In the genomic region with DNA sequence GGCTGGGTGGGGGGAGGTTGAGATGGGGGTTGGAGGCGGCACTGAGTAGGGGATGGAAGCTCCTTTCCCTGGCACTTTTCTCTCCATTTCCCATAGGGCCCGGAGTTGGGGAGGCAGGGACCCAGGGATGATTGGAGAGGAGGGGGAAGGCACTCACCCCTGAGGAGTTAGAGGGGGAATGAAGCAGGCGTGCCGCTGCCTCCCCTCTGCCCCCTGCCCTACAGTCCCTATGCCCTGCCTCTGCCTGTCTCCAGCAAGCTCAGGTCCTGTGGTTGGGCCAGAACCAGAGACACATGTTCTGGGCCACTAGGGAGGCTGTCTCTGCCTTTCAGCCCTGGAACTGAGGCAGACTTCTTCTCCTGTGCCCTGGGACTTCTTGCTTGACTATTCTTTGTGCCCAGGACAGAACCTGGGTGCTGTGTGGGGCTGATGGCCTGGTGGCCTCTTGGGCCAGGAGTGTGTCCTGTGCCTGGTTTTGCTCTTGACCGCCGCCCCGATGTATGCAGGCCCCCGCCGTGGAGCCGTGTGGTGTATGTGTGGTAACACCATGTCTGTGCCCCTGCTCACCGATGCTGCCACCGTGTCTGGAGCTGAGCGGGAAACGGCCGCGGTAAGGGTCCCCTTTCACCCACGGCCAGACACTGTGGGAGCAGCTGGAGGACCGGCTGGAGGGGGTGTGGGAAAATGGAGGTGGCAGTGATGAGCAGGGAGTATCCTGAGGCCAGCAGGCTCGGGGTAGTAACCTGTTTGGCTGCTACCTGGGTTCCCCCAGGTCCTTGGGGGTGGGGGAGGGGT, we compare ENCODE assay signal across 8 cellular contexts. TPM values are rescaled to one million over a fixed set of nuclear protein-coding genes. Genes with fewer than 3 reads are reported as not detected.
DNase-seq lines count a peak whose midpoint lies in the region; ATAC-seq and TF ChIP-seq lines count a peak whose summit lies in the region.

No MANE protein-coding gene starts in this region.

- H3K27me3 Mint-ChIP-seq in activated CD4-positive, alpha-beta T cell treated with anti-CD3 and anti-CD28 coated beads, Interleukin-2, amount 10 ng/mL, durations not matched to agents 24 days and 14 days: no peaks in the 10 kb centered on the region

- TF ChIP-seq CTCF in stomach (IDR thresholded peaks at IDR 0.05): no peak

- no peak for ATAC-seq in activated naive CD4-positive, alpha-beta T cell treated with anti-CD3 and anti-CD28 coated beads, Interleukin-2, amount 50 U/mL, for 72 hours
- no peak for ATAC-seq in GM18511 (IDR thresholded peaks at IDR 0.05; ENCODE audit: unreplicated experiment)

- H3K36me3 Mint-ChIP-seq in activated CD4-positive, alpha-beta T cell treated with anti-CD3 and anti-CD28 coated beads, Interleukin-2, amount 10 ng/mL, durations not matched to agents 24 days and 14 days (ENCODE audit: low read depth): peaks cover 49% of the 10 kb centered on the region
- peaks cover 7 to 18% of the 10 kb centered on the region in 2 donors for H3K36me3 Mint-ChIP-seq in activated naive CD4-positive, alpha-beta T cell treated with anti-CD3 and anti-CD28 coated beads, Interleukin-2, amount 50 U/mL, for 72 hours

- no peaks in the 10 kb centered on the region for H3K9me3 ChIP-seq in iPS-18c (ENCODE audit: control insufficient read depth, insufficient read depth, low read length)
- H3K9me3 ChIP-seq in stomach: no peaks in the 10 kb centered on the region

- H3K27ac Mint-ChIP-seq in activated CD4-positive, alpha-beta T cell treated with anti-CD3 and anti-CD28 coated beads, Interleukin-2, amount 10 ng/mL, durations not matched to agents 24 days and 14 days: peak overlapping the region; percentile 91
- peak overlapping the region; percentile 91 to 93 for H3K27ac Mint-ChIP-seq in activated naive CD4-positive, alpha-beta T cell treated with anti-CD3 and anti-CD28 coated beads, Interleukin-2, amount 50 U/mL, for 72 hours

- no peak for DNase-seq in activated CD4-positive, alpha-beta T cell treated with anti-CD3 and anti-CD28 coated beads, Interleukin-2, amount 10 ng/mL, durations not matched to agents 24 days and 14 days
- no peak for DNase-seq in activated CD4-positive, alpha-beta T cell treated with anti-CD3 and anti-CD28 coated beads, Interleukin-2, amount 50 U/mL, for 48 hours
- no peak for DNase-seq in activated naive CD4-positive, alpha-beta T cell treated with anti-CD3 and anti-CD28 coated beads, Interleukin-2, amount 50 U/mL, for 72 hours (ENCODE audit: low spot score in 2 of 2)
- no peak for DNase-seq in stomach
- no peak for DNase-seq in activated CD4-positive, CD25-positive, alpha-beta regulatory T cell (lab: John Stamatoyannopoulos, UW)
- no peak for DNase-seq in activated effector memory CD4-positive, alpha-beta T cell treated with anti-CD3 and anti-CD28 coated beads, Interleukin-2, amount 50 U/mL, for 16 hours

- intact Hi-C loops in activated CD4-positive, alpha-beta T cell treated with anti-CD3 and anti-CD28 coated beads, Interleukin-2, amount 10 ng/mL, durations not matched to agents 24 days and 14 days (cut with micrococcal nuclease): no loop called here
- intact Hi-C loops in stomach (cut with DNase I; ENCODE audit: low total_unique reads): no loop called here

- TF ChIP-seq EP300 in stomach (IDR thresholded peaks at IDR 0.05): no peak

- no peaks in the 10 kb centered on the region for H3K9me3 Mint-ChIP-seq in activated CD4-positive, alpha-beta T cell treated with anti-CD3 and anti-CD28 coated beads, Interleukin-2, amount 10 ng/mL, durations not matched to agents 24 days and 14 days
- no peaks in the 10 kb centered on the region for H3K9me3 Mint-ChIP-seq in activated naive CD4-positive, alpha-beta T cell treated with anti-CD3 and anti-CD28 coated beads, Interleukin-2, amount 50 U/mL, for 72 hours

- no peak for TF ChIP-seq POLR2A in stomach (IDR thresholded peaks at IDR 0.05)

- peaks cover 60 to 73% (median 69%) of the 10 kb centered on the region in 4 donors for H3K4me1 ChIP-seq in stomach

- H3K4me1 Mint-ChIP-seq in activated CD4-positive, alpha-beta T cell treated with anti-CD3 and anti-CD28 coated beads, Interleukin-2, amount 10 ng/mL, durations not matched to agents 24 days and 14 days: peaks cover 23% of the 10 kb centered on the region

- peak overlapping the region; percentile 92 for H3K4me3 Mint-ChIP-seq in activated CD4-positive, alpha-beta T cell treated with anti-CD3 and anti-CD28 coated beads, Interleukin-2, amount 10 ng/mL, durations not matched to agents 24 days and 14 days

- H3K27ac ChIP-seq in stomach: peak overlapping the region; percentile 82 to 88 (median 84)

- H3K27me3 ChIP-seq in stomach: no peaks in the 10 kb centered on the region

- peaks cover 36 to 62% (median 61%) of the 10 kb centered on the region in 4 donors for H3K36me3 ChIP-seq in stomach

- H3K4me3 ChIP-seq in iPS-18c (ENCODE audit: insufficient read depth, low read depth, low read length): peak overlapping the region; percentile 86
- peak overlapping the region; percentile 70 to 87 (median 82) for H3K4me3 ChIP-seq in stomach

- WGBS in stomach, 5 donors: 36 to 59% (median 49%) methylated on average over 11 to 19 of the region's 19 CpGs

RNA-seq across cellular contexts. Expression of a gene that starts 1.4 kb away (rescaled TPM):
- 86.2 and 92.4 TPM in 2 replicates for total RNA-seq in activated CD4-positive, alpha-beta T cell treated with anti-CD3 and anti-CD28 coated beads, Interleukin-2, amount 10 ng/mL, durations not matched to agents 24 days and 14 days
- total RNA-seq in activated naive CD4-positive, alpha-beta T cell treated with anti-CD3 and anti-CD28 coated beads, Interleukin-2, amount 50 U/mL, for 72 hours: 10 to 100 TPM; 73.6 to 78.1 TPM
- 10 to 100 TPM; 29.0 to 84.6 (median 36.2) TPM for total RNA-seq in stomach
- polyA plus RNA-seq in stomach: 10 to 100 TPM; 61.1 to 85.2 (median 67.6) TPM

RNA-seq across cellular contexts. Expression of a gene that starts 8.2 kb away (rescaled TPM):
- total RNA-seq in activated CD4-positive, alpha-beta T cell treated with anti-CD3 and anti-CD28 coated beads, Interleukin-2, amount 10 ng/mL, durations not matched to agents 24 days and 14 days: 66.3 and 73.5 TPM in 2 replicates
- total RNA-seq in activated naive CD4-positive, alpha-beta T cell treated with anti-CD3 and anti-CD28 coated beads, Interleukin-2, amount 50 U/mL, for 72 hours: 10 to 100 TPM; 43.6 to 53.2 TPM
- 100 to 1,000 TPM in 3 of 5 donors, 10 to 100 TPM in 2; 34.4 to 401 (median 134) TPM for total RNA-seq in stomach
- 100 to 1,000 TPM; 107 to 443 (median 165) TPM for polyA plus RNA-seq in stomach

RNA-seq across cellular contexts. Expression of a gene that starts 14.1 kb away (rescaled TPM):
- 83.0 and 88.6 TPM in 2 replicates for total RNA-seq in activated CD4-positive, alpha-beta T cell treated with anti-CD3 and anti-CD28 coated beads, Interleukin-2, amount 10 ng/mL, durations not matched to agents 24 days and 14 days
- 10 to 100 TPM; 68.6 to 94.7 TPM for total RNA-seq in activated naive CD4-positive, alpha-beta T cell treated with anti-CD3 and anti-CD28 coated beads, Interleukin-2, amount 50 U/mL, for 72 hours
- total RNA-seq in stomach: 10 to 100 TPM; 18.1 to 62.0 (median 34.5) TPM
- 10 to 100 TPM; 35.2 to 52.1 (median 47.5) TPM for polyA plus RNA-seq in stomach

RNA-seq across cellular contexts. Expression of a gene that starts 32.9 kb away (rescaled TPM):
- total RNA-seq in activated CD4-positive, alpha-beta T cell treated with anti-CD3 and anti-CD28 coated beads, Interleukin-2, amount 10 ng/mL, durations not matched to agents 24 days and 14 days: 20.4 and 20.7 TPM in 2 replicates
- total RNA-seq in activated naive CD4-positive, alpha-beta T cell treated with anti-CD3 and anti-CD28 coated beads, Interleukin-2, amount 50 U/mL, for 72 hours: 10 to 100 TPM; 29.0 to 45.3 TPM
- 10 to 100 TPM in 4 of 5 donors, not detected in 1; 20.1 to 52.7 (median 36.7) TPM for total RNA-seq in stomach
- 10 to 100 TPM; 39.8 to 71.0 (median 46.1) TPM for polyA plus RNA-seq in stomach

RNA-seq across cellular contexts. Expression of a gene that starts 49.1 kb away (rescaled TPM):
- total RNA-seq in activated CD4-positive, alpha-beta T cell treated with anti-CD3 and anti-CD28 coated beads, Interleukin-2, amount 10 ng/mL, durations not matched to agents 24 days and 14 days: 51.9 and 54.3 TPM in 2 replicates
- total RNA-seq in activated naive CD4-positive, alpha-beta T cell treated with anti-CD3 and anti-CD28 coated beads, Interleukin-2, amount 50 U/mL, for 72 hours: 10 to 100 TPM; 30.9 to 33.4 TPM
- 10 to 100 TPM in 4 of 5 donors, 1 to 10 TPM in 1; 7.2 to 54.0 (median 32.5) TPM for total RNA-seq in stomach
- polyA plus RNA-seq in stomach: 10 to 100 TPM; 19.1 to 28.1 (median 22.6) TPM
